ENCODE assay signal across 11 cellular contexts in genomic region chr7:26192485-26193087, GRCh38. TPM values are rescaled to one million over a fixed set of nuclear protein-coding genes. Genes with fewer than 3 reads are reported as not detected.
A peak's percentile ranks its signal among the peaks of the same experiment; 100 is the strongest.
DNase-seq lines count a peak whose midpoint lies in the region; ATAC-seq and TF ChIP-seq lines count a peak whose summit lies in the region.
"Had no signal": no experiment of that assay in that cellular context is flagged by ENCODE, and none has a peak within 500 bp of the region (broad histone marks: within the 10 kb centered on the region; RNA-seq: fewer than 3 reads in every experiment).

No MANE protein-coding gene starts in this region.

- ATAC-seq in CD8-positive, alpha-beta T cell = no peak
- ATAC-seq in activated B cell treated with CpG ODN at 0.5 μM for 24 hours (ENCODE audit: low read depth) (peak; percentile 35), HG03097 (IDR thresholded peaks at IDR 0.05; ENCODE audit: low FRiP score, unreplicated experiment) (no peak), GM18858 (IDR thresholded peaks at IDR 0.05; ENCODE audit: unreplicated experiment) (no peak)

- H3K4me1 ChIP-seq in CD8-positive, alpha-beta T cell (ENCODE audit: insufficient read depth, low read length) = peaks cover 82% of the 10 kb centered on the region
- peaks cover 20% of the 10 kb centered on the region; the same call in 1 of the 2 replicates for H3K4me1 ChIP-seq in HUES48 (ENCODE audit: control insufficient read depth, insufficient read depth, low read length)
- peaks cover 10% of the 10 kb centered on the region for H3K4me1 ChIP-seq in mesodermal cell (ENCODE audit: control insufficient read depth, insufficient read depth, low read length, poor library complexity, severe bottlenecking)

- H3K4me1 Mint-ChIP-seq in CD8-positive, alpha-beta T cell (ENCODE audit: low read depth) = peaks cover 90% of the 10 kb centered on the region
- peaks cover 82% of the 10 kb centered on the region for H3K4me1 Mint-ChIP-seq in activated B cell treated with CpG ODN at 0.5 μM for 24 hours

- peak overlapping the region; percentile 44 for H3K4me3 Mint-ChIP-seq in CD8-positive, alpha-beta T cell
- peak overlapping the region; percentile 66 for H3K4me3 Mint-ChIP-seq in activated B cell treated with CpG ODN at 0.5 μM for 24 hours

- no peaks in the 10 kb centered on the region for H3K27me3 ChIP-seq in CD8-positive, alpha-beta T cell (ENCODE audit: insufficient read depth, low read length)
- H3K27me3 ChIP-seq in HUES48 (ENCODE audit: control insufficient read depth, insufficient read depth, low read length) = no peaks in the 10 kb centered on the region

- intact Hi-C loops in CD8-positive, alpha-beta T cell (cut with DNase I, micrococcal nuclease) = loop anchor here in 1 of 2 experiments (2.0 to 10.0 kb wide), 3 partner anchors 40 to 972 kb away; partner anchors contain the start of genes HOXA9 and NFE2L3
- intact Hi-C loops in activated B cell treated with CpG ODN at 0.5 μM for 24 hours (cut with micrococcal nuclease) = no loop called here

- H3K4me3 ChIP-seq in CD8-positive, alpha-beta T cell (ENCODE audit: low read depth, low read length) = no peak overlapping the region
- H3K4me3 ChIP-seq in HUES48 (ENCODE audit: low read depth, low read length) (no peak overlapping the region), mesodermal cell (ENCODE audit: extremely low read depth, insufficient read depth, low read length, poor library complexity, severe bottlenecking) (no peak overlapping the region)

- H3K27me3 Mint-ChIP-seq in CD8-positive, alpha-beta T cell (ENCODE audit: low read depth) = no peaks in the 10 kb centered on the region
- H3K27me3 Mint-ChIP-seq in activated B cell treated with CpG ODN at 0.5 μM for 24 hours = no peaks in the 10 kb centered on the region

- H3K9me3 Mint-ChIP-seq in CD8-positive, alpha-beta T cell = no peaks in the 10 kb centered on the region
- H3K9me3 Mint-ChIP-seq in activated B cell treated with CpG ODN at 0.5 μM for 24 hours = no peaks in the 10 kb centered on the region

- WGBS in mesodermal cell (ENCODE audit: insufficient coverage in 2 of 2), 2 experiments = 100% methylated on average over 1 of the region's 3 CpGs

- no peak overlapping the region for H3K27ac ChIP-seq in CD8-positive, alpha-beta T cell (ENCODE audit: low read depth, low read length)
- peak overlapping the region; percentile 9 for H3K27ac ChIP-seq in HUES48 (ENCODE audit: low read depth, low read length)
- H3K27ac ChIP-seq in mesodermal cell (ENCODE audit: low read depth, low read length, severe bottlenecking) = peak overlapping the region; percentile 39
- H3K27ac ChIP-seq: epithelial cell of prostate had no signal

- no peaks in the 10 kb centered on the region for H3K9me3 ChIP-seq in CD8-positive, alpha-beta T cell (ENCODE audit: low read length)
- H3K9me3 ChIP-seq in HUES48 (ENCODE audit: control insufficient read depth, insufficient read depth, low read length) = no peaks in the 10 kb centered on the region
- H3K9me3 ChIP-seq in mesodermal cell (ENCODE audit: control insufficient read depth, low read length) = no peaks in the 10 kb centered on the region

- H3K36me3 ChIP-seq in CD8-positive, alpha-beta T cell (ENCODE audit: insufficient read depth, low read length) = peaks cover 78% of the 10 kb centered on the region
- H3K36me3 ChIP-seq in HUES48 (ENCODE audit: control insufficient read depth, insufficient read depth, low read length) (peaks cover 95% of the 10 kb centered on the region), mesodermal cell (ENCODE audit: control insufficient read depth, insufficient read depth, low read length) (peaks cover 96% of the 10 kb centered on the region)

- CTCF ChIA-PET in CD8-positive, alpha-beta T cell (lab: Charles Lee) = interaction anchor here (0.7 to 9.2 kb wide), 11 partner anchors 9 to 178 kb away, joined by 3 to 239 read pairs (median 4); partner anchors contain the start of gene CBX3
- CTCF ChIA-PET in activated B cell treated with CpG ODN at 0.5 μM for 24 hours (lab: Charles Lee) = interaction anchor here (0.9 to 3.8 kb wide), 10 partner anchors 11 to 300 kb away, joined by 3 to 27 read pairs (median 4); partner anchors contain the start of gene NFE2L3

- POLR2A ChIA-PET in CD8-positive, alpha-beta T cell (lab: Charles Lee) = interaction anchor here (0.6 to 12.5 kb wide), 11 partner anchors 7 to 110 kb away, joined by 3 to 241 read pairs (median 3); partner anchors contain the start of genes CBX3, HNRNPA2B1 and NFE2L3
- POLR2A ChIA-PET in activated B cell treated with CpG ODN at 0.5 μM for 24 hours (lab: Charles Lee) = interaction anchor here (0.6 to 3.4 kb wide), 12 partner anchors 8 to 114 kb away, joined by 3 to 36 read pairs (median 7); partner anchors contain the start of genes CBX3, HNRNPA2B1 and NFE2L3

- peak overlapping the region; percentile 65 for H3K27ac Mint-ChIP-seq in CD8-positive, alpha-beta T cell
- peak overlapping the region; percentile 74 for H3K27ac Mint-ChIP-seq in activated B cell treated with CpG ODN at 0.5 μM for 24 hours

- peaks cover 94% of the 10 kb centered on the region for H3K36me3 Mint-ChIP-seq in CD8-positive, alpha-beta T cell
- peaks cover 98% of the 10 kb centered on the region for H3K36me3 Mint-ChIP-seq in activated B cell treated with CpG ODN at 0.5 μM for 24 hours (ENCODE audit: low read depth)

- TF ChIP-seq CTCF in CD8-positive, alpha-beta T cell (IDR thresholded peaks at IDR 0.05) = no peak
- TF ChIP-seq CTCF in activated B cell treated with CpG ODN at 0.5 μM for 24 hours (IDR thresholded peaks at IDR 0.05) = no peak

- no peak for DNase-seq in CD8-positive, alpha-beta T cell
- DNase-seq in activated B cell treated with CpG ODN at 0.5 μM for 24 hours (no peak), NOMO-1 (lab: John Stamatoyannopoulos, UW; ENCODE audit: unreplicated experiment in 2 of 2) (no peak), dedifferentiated amniotic fluid mesenchymal stem cell (ENCODE audit: extremely low spot score) (no peak)
- DNase-seq: activated CD4-positive, alpha-beta T cell treated with anti-CD3 and anti-CD28 coated beads, Interleukin-2, amount 50 U/mL, for 4 hours; NCI-H2081 treated with DMSO at 0.1 percent for 48 hours had no signal

- no peak overlapping the region for H3K9ac ChIP-seq in HUES48 (ENCODE audit: low read depth, low read length)

RNA-seq across cellular contexts. Expression of gene HNRNPA2B1, which starts 8.0 kb away (rescaled TPM):
- 100 to 1,000 TPM; 241 to 247 TPM for total RNA-seq in CD8-positive, alpha-beta T cell
- total RNA-seq in activated B cell treated with CpG ODN at 0.5 μM for 24 hours = 618 and 634 TPM in 2 replicates
- 704 TPM for polyA plus RNA-seq in mesodermal cell (2013, experiment 1 of 2)
- polyA plus RNA-seq in mesodermal cell (2013, experiment 2 of 2) = 808 TPM

RNA-seq across cellular contexts. Expression of gene CBX3, which starts 9.0 kb away (rescaled TPM):
- 100 to 1,000 TPM; 103 to 106 TPM for total RNA-seq in CD8-positive, alpha-beta T cell
- total RNA-seq in activated B cell treated with CpG ODN at 0.5 μM for 24 hours = 123 and 125 TPM in 2 replicates
- polyA plus RNA-seq in mesodermal cell (2013, experiment 1 of 2) = 210 TPM
- polyA plus RNA-seq in mesodermal cell (2013, experiment 2 of 2) = 263 TPM

RNA-seq across cellular contexts. Expression of gene NFE2L3, which starts 40.6 kb away (rescaled TPM):
- total RNA-seq in CD8-positive, alpha-beta T cell = under 1 TPM; 0.43 to 0.50 TPM
- total RNA-seq in activated B cell treated with CpG ODN at 0.5 μM for 24 hours = 2.7 and 3.0 TPM in 2 replicates
- 19.0 TPM for polyA plus RNA-seq in mesodermal cell (2013, experiment 1 of 2)
- polyA plus RNA-seq in mesodermal cell (2013, experiment 2 of 2) = 18.1 TPM
